8 cellular contexts compared by ENCODE assay signal in genomic region chr3:141367038-141367730, GRCh38. TPM values are rescaled to one million over a fixed set of nuclear protein-coding genes. Genes with fewer than 3 reads are reported as not detected.
DNase-seq lines count a peak whose midpoint lies in the region; ATAC-seq, FAIRE-seq and TF ChIP-seq lines count a peak whose summit lies in the region.

No MANE protein-coding gene starts in this region.

- H3K4me1 Mint-ChIP-seq in naive thymus-derived CD4-positive, alpha-beta T cell, result peaks cover 4 to 10% (median 7%) of the 10 kb centered on the region in 7 donors

- no peak for TF ChIP-seq RAD21 in A549 (conservative IDR thresholded peaks at IDR 0.05 in 1 of 2, IDR thresholded peaks at IDR 0.05 in 1 of 2)

- peak; percentile 73 to 87; a peak in 3 of 5 replicates for TF ChIP-seq EP300 in A549 (IDR thresholded peaks at IDR 0.05)

- peaks cover 0 to 9% (median 0%) of the 10 kb centered on the region in 5 donors for H3K27me3 Mint-ChIP-seq in naive thymus-derived CD4-positive, alpha-beta T cell

- intact Hi-C loops in naive thymus-derived CD4-positive, alpha-beta T cell (cut with micrococcal nuclease), result no loop called here

- H3K4me2 ChIP-seq in A549, result peak overlapping the region; percentile 92
- H3K4me2 ChIP-seq in KMS-11, result peak overlapping the region; percentile 43

- H3K9me3 ChIP-seq in A549, result peaks cover 20% of the 10 kb centered on the region; the same call in 2 of the 3 replicates
- H3K9me3 ChIP-seq in naive thymus-derived CD4-positive, alpha-beta T cell (ENCODE audit: control insufficient read depth in 2 of 3, low read length in 3 of 3), result no peaks in the 10 kb centered on the region

- no peaks in the 10 kb centered on the region for H3K79me2 ChIP-seq in KMS-11 (ENCODE audit: insufficient read depth, low read depth)

- CTCF ChIA-PET in A549 (lab: Yijun Ruan, JAX), result interaction anchor here (0.9 to 1.8 kb wide), 12 partner anchors 35 to 195 kb away, joined by 3 to 11 read pairs (median 4); no protein-coding TSS in a partner anchor
- CTCF ChIA-PET in naive thymus-derived CD4-positive, alpha-beta T cell (lab: Charles Lee), result interaction anchor here (1.6 to 1.7 kb wide), 2 partner anchors 74 to 83 kb away, joined by 4 to 6 read pairs; no protein-coding TSS in a partner anchor

- H3K4me3 ChIP-seq in A549 (no peak overlapping the region; the same call in 2 of the 3 replicates), KMS-11 (IDR thresholded peaks at IDR 0.05; ENCODE audit: insufficient read depth, low read depth, low read length) (no peak overlapping the region)
- no peak overlapping the region for H3K4me3 ChIP-seq in naive thymus-derived CD4-positive, alpha-beta T cell (ENCODE audit: low read length)

- H3K9ac ChIP-seq in KMS-11, result peak overlapping the region; percentile 2; the same call in 1 of the 2 replicates

- no peak overlapping the region for H3K4me3 Mint-ChIP-seq in naive thymus-derived CD4-positive, alpha-beta T cell

- 78% methylated on average over 12 of the region's 12 CpGs for WGBS in A549 (ENCODE audit: missing lambda C conversion rate)

- no peak for FAIRE-seq in A549 (lab: Jason Lieb, UNC)

- peaks cover 0 to 5% (median 0%) of the 10 kb centered on the region in 11 donors for H3K9me3 Mint-ChIP-seq in naive thymus-derived CD4-positive, alpha-beta T cell

- H3K27ac ChIP-seq in A549 (peak overlapping the region; percentile 99 to 100), KMS-11 (peak overlapping the region; percentile 67; the same call in 1 of the 2 replicates), cingulate gyrus (ENCODE audit: low read depth, low read length) (peak overlapping the region; percentile 96)
- no peak overlapping the region for H3K27ac ChIP-seq in naive thymus-derived CD4-positive, alpha-beta T cell (ENCODE audit: low read depth, low read length)

- peak overlapping the region in 1 of 9 donors; percentile 37 for H3K27ac Mint-ChIP-seq in naive thymus-derived CD4-positive, alpha-beta T cell

- TF ChIP-seq POLR2A in A549 (IDR thresholded peaks at IDR 0.05; ENCODE audit: low read length), result no peak

- DNase-seq in A549 (ENCODE audit: low read depth in 1 of 2, low spot score in 1 of 2) (peak in 1 of 2 experiments; percentile 85), myocyte (ENCODE audit: low read depth) (peak; percentile 97), NCI-H748 (lab: John Stamatoyannopoulos, UW; ENCODE audit: unreplicated experiment) (no peak), NCI-H1105 (lab: John Stamatoyannopoulos, UW) (no peak)
- no peak for DNase-seq in naive thymus-derived CD4-positive, alpha-beta T cell

- H3K4me1 ChIP-seq in A549, result peaks cover 67% of the 10 kb centered on the region
- peaks cover 87% of the 10 kb centered on the region for H3K4me1 ChIP-seq in KMS-11 (ENCODE audit: low read depth, poor library complexity, severe bottlenecking)
- H3K4me1 ChIP-seq in naive thymus-derived CD4-positive, alpha-beta T cell (ENCODE audit: control insufficient read depth in 2 of 2, insufficient read depth in 2 of 2, low read length in 2 of 2), result no peaks in the 10 kb centered on the region

- H3K36me3 ChIP-seq in KMS-11 (ENCODE audit: insufficient read depth), result no peaks in the 10 kb centered on the region
- H3K36me3 ChIP-seq in naive thymus-derived CD4-positive, alpha-beta T cell (ENCODE audit: control insufficient read depth in 2 of 3, insufficient read depth in 3 of 3, low read length in 3 of 3), result no peaks in the 10 kb centered on the region

- no peaks in the 10 kb centered on the region for H3K27me3 ChIP-seq in KMS-11 (ENCODE audit: insufficient read depth, low read depth)
- no peaks in the 10 kb centered on the region for H3K27me3 ChIP-seq in naive thymus-derived CD4-positive, alpha-beta T cell (ENCODE audit: control insufficient read depth in 2 of 2, insufficient read depth in 2 of 2, low read length in 2 of 2)

- POLR2A ChIA-PET in A549 (lab: Yijun Ruan, JAX), result interaction anchor here (0.7 to 3.2 kb wide), 8 partner anchors 34 to 136 kb away, joined by 3 to 16 read pairs (median 5); partner anchors contain the start of gene PXYLP1
- POLR2A ChIA-PET in naive thymus-derived CD4-positive, alpha-beta T cell (lab: Charles Lee), result interaction anchor here (1.1 kb wide), 1 partner anchor 55 kb away, joined by 3 read pairs; no protein-coding TSS in a partner anchor

- TF ChIP-seq CTCF in A549 (IDR thresholded peaks at IDR 0.05) (no peak; the same call in 2 of the 3 replicates), KMS-11 (conservative IDR thresholded peaks at IDR 0.05; ENCODE audit: low read depth, low read length) (no peak)

- no peaks in the 10 kb centered on the region for H4K20me1 ChIP-seq in KMS-11 (ENCODE audit: insufficient read depth)

- H3K36me3 Mint-ChIP-seq in naive thymus-derived CD4-positive, alpha-beta T cell, result peaks cover 0 to 3% (median 0%) of the 10 kb centered on the region in 5 donors

- ATAC-seq in A549 (peak; percentile 30 to 54), GM21390 (IDR thresholded peaks at IDR 0.05; ENCODE audit: unreplicated experiment) (no peak)
- ATAC-seq in naive thymus-derived CD4-positive, alpha-beta T cell, result no peak

- peak overlapping the region; percentile 2; the same call in 1 of the 2 replicates for H2AFZ ChIP-seq in KMS-11 (ENCODE audit: low read depth)

TF ChIP-seq in A549, 52 proteins besides CTCF, POLR2A, EP300 and RAD21 (continues in another document):
- TF ChIP-seq RFX5 (IDR thresholded peaks at IDR 0.05), result no peak
- TF ChIP-seq TP53 (CRISPR knock-in tag; IDR thresholded peaks at IDR 0.05), result peak; percentile 61; the same call in 1 of the 2 replicates
- TF ChIP-seq ZNF302 (CRISPR knock-in tag; IDR thresholded peaks at IDR 0.05), result no peak; the same call in none of the 2 replicates
- TF ChIP-seq GATA3 (IDR thresholded peaks at IDR 0.05; ENCODE audit: borderline replicate concordance), result peak; percentile 82
- no peak; the same call in 1 of the 2 replicates for TF ChIP-seq FOSL2 (IDR thresholded peaks at IDR 0.05)
- peak; percentile 81 for TF ChIP-seq FOSL2 (CRISPR knock-in tag; IDR thresholded peaks at IDR 0.05)
- peak; percentile 61 for TF ChIP-seq ZFP36 (IDR thresholded peaks at IDR 0.05; ENCODE audit: borderline replicate concordance, partially characterized antibody)
- 0 out of 4 replicates have a peak, but pooled peaks of 1 of the 2 experiments have one; percentile 32 for TF ChIP-seq CEBPB (IDR thresholded peaks at IDR 0.05)
- TF ChIP-seq HMGXB4 (CRISPR knock-in tag; IDR thresholded peaks at IDR 0.05; ENCODE audit: borderline replicate concordance), result no peak
- no peak for TF ChIP-seq PHF8 (IDR thresholded peaks at IDR 0.05; ENCODE audit: borderline replicate concordance, low read depth)
- TF ChIP-seq EHMT2 (IDR thresholded peaks at IDR 0.05; ENCODE audit: low read depth), result no peak
- TF ChIP-seq RARB (CRISPR knock-in tag; IDR thresholded peaks at IDR 0.05), result peak; percentile 70; the same call in 1 of the 2 replicates
- TF ChIP-seq RNF2 (IDR thresholded peaks at IDR 0.05; ENCODE audit: borderline replicate concordance, low read depth), result no peak
- no peak for TF ChIP-seq CHD2 (IDR thresholded peaks at IDR 0.05; ENCODE audit: low read length, partially characterized antibody)
- no peak for TF ChIP-seq HEYL (CRISPR knock-in tag; IDR thresholded peaks at IDR 0.05)
- peak; percentile 78; the same call in 1 of the 2 replicates for TF ChIP-seq HOXB5 (CRISPR knock-in tag; IDR thresholded peaks at IDR 0.05)
- no peak for TF ChIP-seq MAFK (IDR thresholded peaks at IDR 0.05; ENCODE audit: partially characterized antibody)
- TF ChIP-seq NR3C1 (IDR thresholded peaks at IDR 0.05), result no peak
- 0 out of 2 replicates have a peak, but pooled peaks have one; percentile 34 for TF ChIP-seq KDM1A (IDR thresholded peaks at IDR 0.05; ENCODE audit: low read depth)
- no peak for TF ChIP-seq HDAC2 (IDR thresholded peaks at IDR 0.05)
- TF ChIP-seq ESRRA (IDR thresholded peaks at IDR 0.05; ENCODE audit: borderline replicate concordance, low read length), result no peak
- TF ChIP-seq EHF (CRISPR knock-in tag; IDR thresholded peaks at IDR 0.05), result no peak; the same call in 1 of the 2 replicates
- TF ChIP-seq MYC (IDR thresholded peaks at IDR 0.05; ENCODE audit: borderline replicate concordance, low read length), result no peak
- TF ChIP-seq JUNB (IDR thresholded peaks at IDR 0.05), result 0 out of 2 replicates have a peak, but pooled peaks have one; percentile 54
- TF ChIP-seq SMC3 (IDR thresholded peaks at IDR 0.05), result no peak
- no peak for TF ChIP-seq ZC3H11A (IDR thresholded peaks at IDR 0.05)

RNA-seq across cellular contexts. Expression of gene ZBTB38, which starts 1.1 kb away (rescaled TPM):
- polyA plus RNA-seq in A549 (2011; rRNA removed) (110 and 141 TPM in 2 replicates), A549 (2017; fragmentation: RNase III; extraction: RNeasy Plus Mini Kit Qiagen cat#74134 plus additional on column Dnase treatment) (70.5 to 80.7 TPM (median 72.0 TPM) in 3 replicates)
- 17.2 and 20.9 TPM in 2 replicates for polyA plus RNA-seq in A549 (2012; cell fraction: cytosol; rRNA removed)
- polyA plus RNA-seq in A549 (2012; cell fraction: nucleus; rRNA removed), result 16.5 and 23.0 TPM in 2 replicates
- polyA minus RNA-seq in A549 (2011; rRNA and poly(A)+ RNA removed), result 205 and 220 TPM in 2 replicates
- 103 and 108 TPM in 2 replicates for total RNA-seq in myocyte
- polyA plus RNA-seq in myocyte (2012), result 21.9 TPM
- 10 to 100 TPM; 25.0 to 58.3 (median 35.8) TPM for total RNA-seq in naive thymus-derived CD4-positive, alpha-beta T cell
- polyA plus RNA-seq in naive thymus-derived CD4-positive, alpha-beta T cell, result 10 to 100 TPM; 56.3 to 70.5 TPM

Comparison
In these comparisons a context has a peak if more than half of its experiments do, and no peak if none do; other contexts are left out.
1. ATAC-seq: peak in A549 (2 of 2); none in naive thymus-derived CD4-positive, alpha-beta T cell (single experiment) and GM21390 (single experiment).